ENCODE assay signal across 1 cellular context in the genomic region with DNA sequence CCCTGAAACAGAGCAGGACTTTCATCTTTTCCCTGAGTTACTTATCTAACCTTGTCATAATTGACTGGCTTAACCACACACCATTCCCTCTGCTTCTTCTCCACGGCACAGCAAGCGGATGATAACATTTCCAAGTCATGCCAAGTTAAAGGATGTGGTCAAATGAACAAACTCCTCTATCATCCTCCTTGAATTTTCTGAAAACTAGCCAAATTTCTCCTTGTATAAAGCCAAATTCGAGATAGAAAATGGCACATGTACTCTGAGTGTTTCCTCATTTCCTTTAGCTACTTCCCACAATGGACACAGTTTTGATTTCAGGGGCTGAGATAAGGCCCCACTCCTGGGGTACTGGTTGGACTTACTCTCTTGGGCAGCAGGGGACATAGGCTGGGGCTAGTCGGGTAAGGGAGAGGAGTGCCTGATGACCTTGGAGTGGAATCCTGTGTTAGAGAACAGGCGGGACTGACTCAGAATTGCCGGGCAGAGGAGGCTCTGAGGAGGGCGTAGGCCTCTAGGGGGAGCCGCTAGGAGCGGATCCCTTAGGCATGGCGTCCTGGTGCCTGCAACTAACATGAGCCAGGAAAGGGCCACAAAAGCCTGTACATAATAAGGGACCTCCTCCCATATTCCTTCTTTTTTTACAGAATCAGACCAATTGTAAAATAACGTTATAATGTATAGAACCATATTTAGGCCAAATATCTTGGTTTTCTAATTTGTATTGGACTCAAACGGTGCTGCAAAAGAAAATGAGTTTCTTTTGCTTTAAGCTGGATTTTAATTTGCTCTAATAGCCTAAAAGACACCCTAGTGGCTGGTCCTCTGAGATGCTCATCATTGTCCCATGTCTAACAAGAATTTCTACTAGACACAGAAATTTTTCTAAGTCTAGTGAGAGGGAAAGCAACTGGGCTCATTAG.
TF ChIP-seq lines count a peak whose summit lies in the region.

No MANE protein-coding gene starts in this region.

TF ChIP-seq in HepG2, 621 proteins besides CTCF, POLR2A, EP300 and RAD21 (continued from another document):
- TF ChIP-seq, protein P1, sequence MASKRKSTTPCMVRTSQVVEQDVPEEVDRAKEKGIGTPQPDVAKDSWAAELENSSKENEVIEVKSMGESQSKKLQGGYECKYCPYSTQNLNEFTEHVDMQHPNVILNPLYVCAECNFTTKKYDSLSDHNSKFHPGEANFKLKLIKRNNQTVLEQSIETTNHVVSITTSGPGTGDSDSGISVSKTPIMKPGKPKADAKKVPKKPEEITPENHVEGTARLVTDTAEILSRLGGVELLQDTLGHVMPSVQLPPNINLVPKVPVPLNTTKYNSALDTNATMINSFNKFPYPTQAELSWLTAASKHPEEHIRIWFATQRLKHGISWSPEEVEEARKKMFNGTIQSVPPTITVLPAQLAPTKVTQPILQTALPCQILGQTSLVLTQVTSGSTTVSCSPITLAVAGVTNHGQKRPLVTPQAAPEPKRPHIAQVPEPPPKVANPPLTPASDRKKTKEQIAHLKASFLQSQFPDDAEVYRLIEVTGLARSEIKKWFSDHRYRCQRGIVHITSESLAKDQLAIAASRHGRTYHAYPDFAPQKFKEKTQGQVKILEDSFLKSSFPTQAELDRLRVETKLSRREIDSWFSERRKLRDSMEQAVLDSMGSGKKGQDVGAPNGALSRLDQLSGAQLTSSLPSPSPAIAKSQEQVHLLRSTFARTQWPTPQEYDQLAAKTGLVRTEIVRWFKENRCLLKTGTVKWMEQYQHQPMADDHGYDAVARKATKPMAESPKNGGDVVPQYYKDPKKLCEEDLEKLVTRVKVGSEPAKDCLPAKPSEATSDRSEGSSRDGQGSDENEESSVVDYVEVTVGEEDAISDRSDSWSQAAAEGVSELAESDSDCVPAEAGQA (IDR thresholded peaks at IDR 0.05; ENCODE audit: low read depth), result no peak
- TF ChIP-seq, protein P1 (CRISPR knock-in tag; IDR thresholded peaks at IDR 0.05; ENCODE audit: borderline replicate concordance), result no peak
- TF ChIP-seq POGZ (CRISPR knock-in tag; IDR thresholded peaks at IDR 0.05) (peak; percentile 40; the same call in 1 of the 2 replicates), XRCC5 (optimal IDR thresholded peaks at IDR 0.05; ENCODE audit: low read length) (peak; percentile 95), CBFB (CRISPR knock-in tag; IDR thresholded peaks at IDR 0.05) (no peak), FOSL2 (CRISPR knock-in tag; IDR thresholded peaks at IDR 0.05) (peak; percentile 78), PAX8 (CRISPR knock-in tag; IDR thresholded peaks at IDR 0.05; ENCODE audit: borderline replicate concordance) (no peak), ZNF782 (CRISPR knock-in tag; IDR thresholded peaks at IDR 0.05; ENCODE audit: borderline replicate concordance) (no peak), GATAD2A (CRISPR knock-in tag; IDR thresholded peaks at IDR 0.05) (no peak; the same call in 1 of the 2 replicates), HNRNPUL1 (IDR thresholded peaks at IDR 0.05; ENCODE audit: low read depth, low read length) (no peak)
- TF ChIP-seq, protein P2, sequence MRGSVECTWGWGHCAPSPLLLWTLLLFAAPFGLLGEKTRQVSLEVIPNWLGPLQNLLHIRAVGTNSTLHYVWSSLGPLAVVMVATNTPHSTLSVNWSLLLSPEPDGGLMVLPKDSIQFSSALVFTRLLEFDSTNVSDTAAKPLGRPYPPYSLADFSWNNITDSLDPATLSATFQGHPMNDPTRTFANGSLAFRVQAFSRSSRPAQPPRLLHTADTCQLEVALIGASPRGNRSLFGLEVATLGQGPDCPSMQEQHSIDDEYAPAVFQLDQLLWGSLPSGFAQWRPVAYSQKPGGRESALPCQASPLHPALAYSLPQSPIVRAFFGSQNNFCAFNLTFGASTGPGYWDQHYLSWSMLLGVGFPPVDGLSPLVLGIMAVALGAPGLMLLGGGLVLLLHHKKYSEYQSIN (CRISPR knock-in tag; IDR thresholded peaks at IDR 0.05; ENCODE audit: borderline replicate concordance), result no peak
- TF ChIP-seq, protein P3, sequence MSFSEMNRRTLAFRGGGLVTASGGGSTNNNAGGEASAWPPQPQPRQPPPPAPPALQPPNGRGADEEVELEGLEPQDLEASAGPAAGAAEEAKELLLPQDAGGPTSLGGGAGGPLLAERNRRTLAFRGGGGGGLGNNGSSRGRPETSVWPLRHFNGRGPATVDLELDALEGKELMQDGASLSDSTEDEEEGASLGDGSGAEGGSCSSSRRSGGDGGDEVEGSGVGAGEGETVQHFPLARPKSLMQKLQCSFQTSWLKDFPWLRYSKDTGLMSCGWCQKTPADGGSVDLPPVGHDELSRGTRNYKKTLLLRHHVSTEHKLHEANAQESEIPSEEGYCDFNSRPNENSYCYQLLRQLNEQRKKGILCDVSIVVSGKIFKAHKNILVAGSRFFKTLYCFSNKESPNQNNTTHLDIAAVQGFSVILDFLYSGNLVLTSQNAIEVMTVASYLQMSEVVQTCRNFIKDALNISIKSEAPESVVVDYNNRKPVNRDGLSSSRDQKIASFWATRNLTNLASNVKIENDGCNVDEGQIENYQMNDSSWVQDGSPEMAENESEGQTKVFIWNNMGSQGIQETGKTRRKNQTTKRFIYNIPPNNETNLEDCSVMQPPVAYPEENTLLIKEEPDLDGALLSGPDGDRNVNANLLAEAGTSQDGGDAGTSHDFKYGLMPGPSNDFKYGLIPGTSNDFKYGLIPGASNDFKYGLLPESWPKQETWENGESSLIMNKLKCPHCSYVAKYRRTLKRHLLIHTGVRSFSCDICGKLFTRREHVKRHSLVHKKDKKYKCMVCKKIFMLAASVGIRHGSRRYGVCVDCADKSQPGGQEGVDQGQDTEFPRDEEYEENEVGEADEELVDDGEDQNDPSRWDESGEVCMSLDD (CRISPR knock-in tag; IDR thresholded peaks at IDR 0.05; ENCODE audit: borderline replicate concordance), result no peak
- TF ChIP-seq, protein P4, sequence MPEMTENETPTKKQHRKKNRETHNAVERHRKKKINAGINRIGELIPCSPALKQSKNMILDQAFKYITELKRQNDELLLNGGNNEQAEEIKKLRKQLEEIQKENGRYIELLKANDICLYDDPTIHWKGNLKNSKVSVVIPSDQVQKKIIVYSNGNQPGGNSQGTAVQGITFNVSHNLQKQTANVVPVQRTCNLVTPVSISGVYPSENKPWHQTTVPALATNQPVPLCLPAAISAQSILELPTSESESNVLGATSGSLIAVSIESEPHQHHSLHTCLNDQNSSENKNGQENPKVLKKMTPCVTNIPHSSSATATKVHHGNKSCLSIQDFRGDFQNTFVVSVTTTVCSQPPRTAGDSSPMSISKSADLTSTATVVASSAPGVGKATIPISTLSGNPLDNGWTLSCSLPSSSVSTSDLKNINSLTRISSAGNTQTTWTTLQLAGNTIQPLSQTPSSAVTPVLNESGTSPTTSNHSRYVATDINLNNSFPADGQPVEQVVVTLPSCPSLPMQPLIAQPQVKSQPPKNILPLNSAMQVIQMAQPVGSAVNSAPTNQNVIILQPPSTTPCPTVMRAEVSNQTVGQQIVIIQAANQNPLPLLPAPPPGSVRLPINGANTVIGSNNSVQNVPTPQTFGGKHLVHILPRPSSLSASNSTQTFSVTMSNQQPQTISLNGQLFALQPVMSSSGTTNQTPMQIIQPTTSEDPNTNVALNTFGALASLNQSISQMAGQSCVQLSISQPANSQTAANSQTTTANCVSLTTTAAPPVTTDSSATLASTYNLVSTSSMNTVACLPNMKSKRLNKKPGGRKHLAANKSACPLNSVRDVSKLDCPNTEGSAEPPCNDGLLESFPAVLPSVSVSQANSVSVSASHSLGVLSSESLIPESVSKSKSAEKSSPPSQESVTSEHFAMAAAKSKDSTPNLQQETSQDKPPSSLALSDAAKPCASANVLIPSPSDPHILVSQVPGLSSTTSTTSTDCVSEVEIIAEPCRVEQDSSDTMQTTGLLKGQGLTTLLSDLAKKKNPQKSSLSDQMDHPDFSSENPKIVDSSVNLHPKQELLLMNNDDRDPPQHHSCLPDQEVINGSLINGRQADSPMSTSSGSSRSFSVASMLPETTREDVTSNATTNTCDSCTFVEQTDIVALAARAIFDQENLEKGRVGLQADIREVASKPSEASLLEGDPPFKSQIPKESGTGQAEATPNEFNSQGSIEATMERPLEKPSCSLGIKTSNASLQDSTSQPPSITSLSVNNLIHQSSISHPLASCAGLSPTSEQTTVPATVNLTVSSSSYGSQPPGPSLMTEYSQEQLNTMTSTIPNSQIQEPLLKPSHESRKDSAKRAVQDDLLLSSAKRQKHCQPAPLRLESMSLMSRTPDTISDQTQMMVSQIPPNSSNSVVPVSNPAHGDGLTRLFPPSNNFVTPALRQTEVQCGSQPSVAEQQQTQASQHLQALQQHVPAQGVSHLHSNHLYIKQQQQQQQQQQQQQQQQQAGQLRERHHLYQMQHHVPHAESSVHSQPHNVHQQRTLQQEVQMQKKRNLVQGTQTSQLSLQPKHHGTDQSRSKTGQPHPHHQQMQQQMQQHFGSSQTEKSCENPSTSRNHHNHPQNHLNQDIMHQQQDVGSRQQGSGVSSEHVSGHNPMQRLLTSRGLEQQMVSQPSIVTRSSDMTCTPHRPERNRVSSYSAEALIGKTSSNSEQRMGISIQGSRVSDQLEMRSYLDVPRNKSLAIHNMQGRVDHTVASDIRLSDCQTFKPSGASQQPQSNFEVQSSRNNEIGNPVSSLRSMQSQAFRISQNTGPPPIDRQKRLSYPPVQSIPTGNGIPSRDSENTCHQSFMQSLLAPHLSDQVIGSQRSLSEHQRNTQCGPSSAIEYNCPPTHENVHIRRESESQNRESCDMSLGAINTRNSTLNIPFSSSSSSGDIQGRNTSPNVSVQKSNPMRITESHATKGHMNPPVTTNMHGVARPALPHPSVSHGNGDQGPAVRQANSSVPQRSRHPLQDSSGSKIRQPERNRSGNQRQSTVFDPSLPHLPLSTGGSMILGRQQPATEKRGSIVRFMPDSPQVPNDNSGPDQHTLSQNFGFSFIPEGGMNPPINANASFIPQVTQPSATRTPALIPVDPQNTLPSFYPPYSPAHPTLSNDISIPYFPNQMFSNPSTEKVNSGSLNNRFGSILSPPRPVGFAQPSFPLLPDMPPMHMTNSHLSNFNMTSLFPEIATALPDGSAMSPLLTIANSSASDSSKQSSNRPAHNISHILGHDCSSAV (CRISPR knock-in tag; IDR thresholded peaks at IDR 0.05; ENCODE audit: borderline replicate concordance), result no peak
- TF ChIP-seq, protein P5, sequence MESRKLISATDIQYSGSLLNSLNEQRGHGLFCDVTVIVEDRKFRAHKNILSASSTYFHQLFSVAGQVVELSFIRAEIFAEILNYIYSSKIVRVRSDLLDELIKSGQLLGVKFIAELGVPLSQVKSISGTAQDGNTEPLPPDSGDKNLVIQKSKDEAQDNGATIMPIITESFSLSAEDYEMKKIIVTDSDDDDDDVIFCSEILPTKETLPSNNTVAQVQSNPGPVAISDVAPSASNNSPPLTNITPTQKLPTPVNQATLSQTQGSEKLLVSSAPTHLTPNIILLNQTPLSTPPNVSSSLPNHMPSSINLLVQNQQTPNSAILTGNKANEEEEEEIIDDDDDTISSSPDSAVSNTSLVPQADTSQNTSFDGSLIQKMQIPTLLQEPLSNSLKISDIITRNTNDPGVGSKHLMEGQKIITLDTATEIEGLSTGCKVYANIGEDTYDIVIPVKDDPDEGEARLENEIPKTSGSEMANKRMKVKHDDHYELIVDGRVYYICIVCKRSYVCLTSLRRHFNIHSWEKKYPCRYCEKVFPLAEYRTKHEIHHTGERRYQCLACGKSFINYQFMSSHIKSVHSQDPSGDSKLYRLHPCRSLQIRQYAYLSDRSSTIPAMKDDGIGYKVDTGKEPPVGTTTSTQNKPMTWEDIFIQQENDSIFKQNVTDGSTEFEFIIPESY (CRISPR knock-in tag; IDR thresholded peaks at IDR 0.05), result no peak
